ENCODE assay signal across 32 cellular contexts in the genomic region with DNA sequence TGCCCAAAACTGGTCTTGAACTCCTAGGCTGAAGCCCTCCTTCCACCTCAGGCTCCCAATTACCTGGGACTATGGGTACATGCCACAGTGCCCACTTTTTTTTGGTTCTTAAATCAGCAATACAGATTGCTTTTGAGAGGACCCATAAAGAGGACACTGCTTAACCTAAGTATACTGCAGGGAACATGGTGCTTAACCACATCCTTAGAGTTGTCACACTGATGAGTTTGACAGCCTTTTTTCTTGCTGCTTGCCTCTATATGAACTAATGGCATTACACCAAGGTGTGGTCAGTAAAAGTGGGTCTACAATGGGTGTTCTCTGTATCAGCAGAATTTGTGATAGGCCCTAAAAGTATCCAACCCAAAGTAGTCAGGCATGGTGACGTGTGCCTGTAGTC. TPM values are rescaled to one million over a fixed set of nuclear protein-coding genes. Genes with fewer than 3 reads are reported as not detected.
"Had no signal": no experiment of that assay in that cellular context is flagged by ENCODE, and none has a peak within 500 bp of the region (broad histone marks: within the 10 kb centered on the region; RNA-seq: fewer than 3 reads in every experiment).

No MANE protein-coding gene starts in this region.

- H3K4me1 Mint-ChIP-seq: endodermal cell, mesothelial cell of epicardium had no signal

- H3K9me3 Mint-ChIP-seq: dendritic cell treated with granulocyte-macrophage colony-stimulating factor and Interleukin-4, amounts not matched to agents 40 ng/mL and 50 ng/mL, for 4 days; effector memory CD8-positive, alpha-beta T cell; endodermal cell; mesothelial cell of epicardium had no signal

- H3K4me1 ChIP-seq: colonic mucosa, gastrocnemius medialis, left lung, lower lobe of right lung had no signal

- H3K9me3 ChIP-seq: colonic mucosa, esophagus squamous epithelium, gastrocnemius medialis, heart right ventricle, left lung, lower lobe of right lung, mucosa of descending colon had no signal

- H3K27me3 ChIP-seq: colonic mucosa had no signal

- H3K4me3 Mint-ChIP-seq: dendritic cell treated with granulocyte-macrophage colony-stimulating factor and Interleukin-4, amounts not matched to agents 40 ng/mL and 50 ng/mL, for 4 days; effector memory CD8-positive, alpha-beta T cell; endodermal cell; mesothelial cell of epicardium; naive B cell had no signal

- H3K36me3 ChIP-seq: colonic mucosa had no signal

- H3K27ac Mint-ChIP-seq: dendritic cell treated with granulocyte-macrophage colony-stimulating factor and Interleukin-4, amounts not matched to agents 40 ng/mL and 50 ng/mL, for 4 days; effector memory CD8-positive, alpha-beta T cell; endodermal cell; mesothelial cell of epicardium; naive B cell had no signal

- H3K4me3 ChIP-seq: colonic mucosa, esophagus squamous epithelium, gastrocnemius medialis, heart right ventricle, left lung, lower lobe of right lung, mucosa of descending colon had no signal

- H3K27ac ChIP-seq: colonic mucosa, epithelial cell of prostate, esophagus squamous epithelium, gastrocnemius medialis, heart right ventricle, left lung, lower lobe of right lung had no signal

- DNase-seq: colonic mucosa; cortex of kidney; effector CD8-positive, alpha-beta T cell; effector memory CD8-positive, alpha-beta T cell; endodermal cell; erythroblast; esophagus squamous epithelium; foreskin fibroblast; foreskin melanocyte; gastrocnemius medialis; glutamatergic neuron; head of caudate nucleus; heart right ventricle; hippocampal formation; left cardiac atrium; left lung; left ventricle myocardium superior; lower lobe of right lung; mesenchymal stem cell; mucosa of descending colon; naive B cell had no signal

- ATAC-seq: effector memory CD8-positive, alpha-beta T cell; esophagus mucosa; gastrocnemius medialis; heart right ventricle; left cardiac atrium; left lung; left ventricle myocardium superior; lower lobe of right lung; mucosa of descending colon had no signal

RNA-seq across cellular contexts. Expression of a gene that starts 7.2 kb away (rescaled TPM):
- total RNA-seq: dermis microvascular lymphatic vessel endothelial cell, esophagus mucosa, esophagus squamous epithelium, gastrocnemius medialis, glomerular endothelial cell, heart right ventricle, kidney epithelial cell, left cardiac atrium, left ventricle myocardium superior, lower lobe of right lung, lung microvascular endothelial cell, mesenteric fat pad, mesothelial cell of epicardium, myocyte had no signal
- polyA plus RNA-seq: keratinocyte had no signal
